21 cellular contexts compared by ENCODE assay signal in the genomic region with DNA sequence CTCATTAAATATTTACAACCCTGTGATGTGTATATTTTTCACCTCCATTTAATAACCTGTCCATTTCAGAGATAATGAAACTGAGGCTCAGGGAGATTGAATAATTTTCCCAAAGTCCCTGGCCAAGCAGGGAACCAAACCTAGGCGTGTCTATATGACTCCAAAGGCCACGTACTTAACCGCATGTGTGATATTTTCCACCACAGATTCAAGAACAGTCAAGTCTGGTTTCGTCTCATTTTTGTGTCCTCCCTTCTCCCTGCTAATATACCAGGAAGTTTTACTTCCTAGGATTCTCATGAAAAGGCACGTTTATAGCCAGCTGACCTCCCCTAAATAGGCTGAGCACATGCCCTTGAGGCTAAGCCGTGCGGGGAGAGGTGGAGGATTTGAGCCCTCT. TPM values are rescaled to one million over a fixed set of nuclear protein-coding genes. Genes with fewer than 3 reads are reported as not detected.
"Had no signal": no experiment of that assay in that cellular context is flagged by ENCODE, and none has a peak within 500 bp of the region (broad histone marks: within the 10 kb centered on the region; RNA-seq: fewer than 3 reads in every experiment).

No MANE protein-coding gene starts in this region.

- H3K9me3 Mint-ChIP-seq: activated CD4-positive, alpha-beta T cell treated with anti-CD3 and anti-CD28 coated beads, Interleukin-2, amount 10 ng/mL, durations not matched to agents 24 days and 14 days; nephron progenitor cell; stimulated activated effector memory CD8-positive, alpha-beta T cell treated with anti-CD3 and anti-CD28 coated beads, Interleukin-12 subunit alpha, Interleukin-12 subunit beta, amount 100 ng/mL, for 72 hours had no signal

- H3K36me3 ChIP-seq: ascending aorta, breast epithelium, prostate gland, sigmoid colon, thyroid gland had no signal

- H3K27me3 ChIP-seq: ascending aorta, breast epithelium, sigmoid colon, thyroid gland had no signal

- H3K27ac Mint-ChIP-seq: activated CD4-positive, alpha-beta T cell treated with anti-CD3 and anti-CD28 coated beads, Interleukin-2, amount 10 ng/mL, durations not matched to agents 24 days and 14 days; nephron progenitor cell; stimulated activated effector memory CD8-positive, alpha-beta T cell treated with anti-CD3 and anti-CD28 coated beads, Interleukin-12 subunit alpha, Interleukin-12 subunit beta, amount 100 ng/mL, for 72 hours had no signal

- H3K4me3 Mint-ChIP-seq: activated CD4-positive, alpha-beta T cell treated with anti-CD3 and anti-CD28 coated beads, Interleukin-2, amount 10 ng/mL, durations not matched to agents 24 days and 14 days; dendritic cell treated with granulocyte-macrophage colony-stimulating factor and Interleukin-4, amounts not matched to agents 40 ng/mL and 50 ng/mL, for 4 days; nephron progenitor cell had no signal

- H3K4me3 ChIP-seq: ascending aorta, breast epithelium, prostate gland, sigmoid colon, thyroid gland had no signal

- H3K4me1 ChIP-seq: ascending aorta, breast epithelium, prostate gland had no signal

- H3K9me3 ChIP-seq: ascending aorta, breast epithelium, prostate gland, sigmoid colon, thyroid gland had no signal

- H3K36me3 Mint-ChIP-seq: stimulated activated effector memory CD8-positive, alpha-beta T cell treated with anti-CD3 and anti-CD28 coated beads, Interleukin-12 subunit alpha, Interleukin-12 subunit beta, amount 100 ng/mL, for 72 hours had no signal

- H3K27me3 Mint-ChIP-seq: dendritic cell treated with granulocyte-macrophage colony-stimulating factor and Interleukin-4, amounts not matched to agents 40 ng/mL and 50 ng/mL, for 4 days had no signal

- ATAC-seq: stimulated activated effector memory CD8-positive, alpha-beta T cell treated with anti-CD3 and anti-CD28 coated beads, Interleukin-12 subunit alpha, Interleukin-12 subunit beta, amount 100 ng/mL, for 72 hours had no signal

- H3K27ac ChIP-seq: prostate gland, sigmoid colon, thyroid gland had no signal

- DNase-seq: activated CD4-positive, alpha-beta T cell treated with anti-CD3 and anti-CD28 coated beads, Interleukin-2, amount 10 ng/mL, durations not matched to agents 24 days and 14 days; activated CD4-positive, CD25-positive, alpha-beta regulatory T cell; activated naive CD4-positive, alpha-beta T cell treated with Interleukin-2 at 50 U/mL for 16 hours; activated T-cell treated with anti-CD3 and anti-CD28 coated beads for 4 hours; effector memory CD4-positive, alpha-beta T cell; hypothalamus; nephron progenitor cell; occipital lobe; sigmoid colon; stimulated activated CD4-positive, alpha-beta T cell treated with anti-CD3 and anti-CD28 coated beads, Interleukin-12 subunit alpha, Interleukin-12 subunit beta, amount 100 ng/mL, for 4 hours; stimulated activated CD4-positive, alpha-beta T cell treated with anti-CD3 and anti-CD28 coated beads, Interleukin-2, amount 100 ng/mL, for 24 hours; thyroid gland had no signal

RNA-seq across cellular contexts. Expression of a gene that starts 15.3 kb away (rescaled TPM):
- total RNA-seq: activated CD4-positive, alpha-beta T cell treated with anti-CD3 and anti-CD28 coated beads, Interleukin-2, amount 10 ng/mL, durations not matched to agents 24 days and 14 days; activated CD8-positive, alpha-beta memory T cell treated with anti-CD3 and anti-CD28 coated beads for 36 hours; ascending aorta; breast epithelium; epithelial cell of proximal tubule; glomerular endothelial cell; kidney epithelial cell had no signal
